ENCODE assay signal across 1 cellular context in genomic region chr3:30289324-30289723, GRCh38.
A peak's percentile ranks its signal among the peaks of the same experiment; 100 is the strongest.
TF ChIP-seq lines count a peak whose summit lies in the region.

No MANE protein-coding gene starts in this region.

TF ChIP-seq in HepG2, 621 proteins besides CTCF, POLR2A, EP300 and RAD21 (continued from another document and continues in another):
- TF ChIP-seq NR0B2 (CRISPR knock-in tag; IDR thresholded peaks at IDR 0.05) (no peak), ZNF644 (CRISPR knock-in tag; IDR thresholded peaks at IDR 0.05; ENCODE audit: low read depth) (peak; percentile 53), NKX3-1 (CRISPR knock-in tag; IDR thresholded peaks at IDR 0.05) (peak; percentile 59; the same call in 1 of the 2 replicates), ZNF652 (CRISPR knock-in tag; IDR thresholded peaks at IDR 0.05; ENCODE audit: borderline replicate concordance, low read depth) (peak; percentile 74; the same call in 1 of the 2 replicates), ZBTB20 (CRISPR knock-in tag; IDR thresholded peaks at IDR 0.05; ENCODE audit: borderline replicate concordance, low read depth) (peak; percentile 50; the same call in 1 of the 2 replicates), FOXA3 (CRISPR knock-in tag; IDR thresholded peaks at IDR 0.05) (peak; percentile 75), FOXP1 (IDR thresholded peaks at IDR 0.05) (no peak), FOXP1 (CRISPR knock-in tag; IDR thresholded peaks at IDR 0.05) (peak; percentile 63), ZNF773 (CRISPR knock-in tag; IDR thresholded peaks at IDR 0.05; ENCODE audit: borderline replicate concordance) (no peak), YY1 (IDR thresholded peaks at IDR 0.05; ENCODE audit: insufficient read depth, insufficient replicate concordance, low read depth, low read length) (peak; percentile 15), CEBPB (IDR thresholded peaks at IDR 0.05; ENCODE audit: borderline replicate concordance, low read depth, low read length) (peak; percentile 34; the same call in 1 of the 2 replicates), ZGPAT (CRISPR knock-in tag; IDR thresholded peaks at IDR 0.05) (peak; percentile 72; the same call in 1 of the 2 replicates), PAWR (CRISPR knock-in tag; IDR thresholded peaks at IDR 0.05; ENCODE audit: borderline replicate concordance) (no peak), HDAC1 (CRISPR knock-in tag; IDR thresholded peaks at IDR 0.05) (peak; percentile 73), SOX13 (IDR thresholded peaks at IDR 0.05) (peak; percentile 33; the same call in 1 of the 2 replicates), SOX13 (CRISPR knock-in tag; conservative IDR thresholded peaks at IDR 0.05 in 1 of 2, IDR thresholded peaks at IDR 0.05 in 1 of 2) (peak in 1 of 2 experiments; percentile 83; a peak in 2 of 4 replicates), ETV5 (CRISPR knock-in tag; IDR thresholded peaks at IDR 0.05; ENCODE audit: borderline replicate concordance) (peak; percentile 86; the same call in 1 of the 2 replicates), FOSL2 (CRISPR knock-in tag; IDR thresholded peaks at IDR 0.05) (peak; percentile 51), ZUFSP (CRISPR knock-in tag; IDR thresholded peaks at IDR 0.05; ENCODE audit: borderline replicate concordance) (no peak), BCL6 (CRISPR knock-in tag; IDR thresholded peaks at IDR 0.05) (peak; percentile 44; the same call in 1 of the 2 replicates), HOXA3 (CRISPR knock-in tag; IDR thresholded peaks at IDR 0.05) (peak; percentile 76), HOXA5 (CRISPR knock-in tag; IDR thresholded peaks at IDR 0.05) (peak; percentile 57; the same call in 1 of the 2 replicates), ZNF737 (CRISPR knock-in tag; IDR thresholded peaks at IDR 0.05; ENCODE audit: borderline replicate concordance) (no peak), SRF (IDR thresholded peaks at IDR 0.05; ENCODE audit: low read depth, low read length) (peak; percentile 55; the same call in 1 of the 2 replicates), DNMT3B (CRISPR knock-in tag; conservative IDR thresholded peaks at IDR 0.05) (0 out of 2 replicates have a peak, but pooled peaks have one; percentile 26), KDM2A (CRISPR knock-in tag; IDR thresholded peaks at IDR 0.05; ENCODE audit: borderline replicate concordance, low read depth) (no peak), SATB2 (CRISPR knock-in tag; IDR thresholded peaks at IDR 0.05) (0 out of 2 replicates have a peak, but pooled peaks have one; percentile 57), GABPA (IDR thresholded peaks at IDR 0.05; ENCODE audit: low read depth, low read length) (no peak), GABPA (CRISPR knock-in tag; IDR thresholded peaks at IDR 0.05; ENCODE audit: low read depth) (peak; percentile 56), FOXJ3 (CRISPR knock-in tag; IDR thresholded peaks at IDR 0.05; ENCODE audit: borderline replicate concordance) (peak; percentile 64; the same call in 1 of the 2 replicates), POGZ (CRISPR knock-in tag; IDR thresholded peaks at IDR 0.05) (peak; percentile 95), PPARG (CRISPR knock-in tag; conservative IDR thresholded peaks at IDR 0.05) (peak; percentile 78), ZKSCAN8 (CRISPR knock-in tag; IDR thresholded peaks at IDR 0.05; ENCODE audit: borderline replicate concordance) (0 out of 2 replicates have a peak, but pooled peaks have one; percentile 27), PHF21A (CRISPR knock-in tag; IDR thresholded peaks at IDR 0.05) (0 out of 2 replicates have a peak, but pooled peaks have one; percentile 39)
- TF ChIP-seq, protein P1, sequence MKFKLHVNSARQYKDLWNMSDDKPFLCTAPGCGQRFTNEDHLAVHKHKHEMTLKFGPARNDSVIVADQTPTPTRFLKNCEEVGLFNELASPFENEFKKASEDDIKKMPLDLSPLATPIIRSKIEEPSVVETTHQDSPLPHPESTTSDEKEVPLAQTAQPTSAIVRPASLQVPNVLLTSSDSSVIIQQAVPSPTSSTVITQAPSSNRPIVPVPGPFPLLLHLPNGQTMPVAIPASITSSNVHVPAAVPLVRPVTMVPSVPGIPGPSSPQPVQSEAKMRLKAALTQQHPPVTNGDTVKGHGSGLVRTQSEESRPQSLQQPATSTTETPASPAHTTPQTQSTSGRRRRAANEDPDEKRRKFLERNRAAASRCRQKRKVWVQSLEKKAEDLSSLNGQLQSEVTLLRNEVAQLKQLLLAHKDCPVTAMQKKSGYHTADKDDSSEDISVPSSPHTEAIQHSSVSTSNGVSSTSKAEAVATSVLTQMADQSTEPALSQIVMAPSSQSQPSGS (CRISPR knock-in tag; IDR thresholded peaks at IDR 0.05): peak; percentile 85; the same call in 1 of the 2 replicates
- TF ChIP-seq, protein P2, sequence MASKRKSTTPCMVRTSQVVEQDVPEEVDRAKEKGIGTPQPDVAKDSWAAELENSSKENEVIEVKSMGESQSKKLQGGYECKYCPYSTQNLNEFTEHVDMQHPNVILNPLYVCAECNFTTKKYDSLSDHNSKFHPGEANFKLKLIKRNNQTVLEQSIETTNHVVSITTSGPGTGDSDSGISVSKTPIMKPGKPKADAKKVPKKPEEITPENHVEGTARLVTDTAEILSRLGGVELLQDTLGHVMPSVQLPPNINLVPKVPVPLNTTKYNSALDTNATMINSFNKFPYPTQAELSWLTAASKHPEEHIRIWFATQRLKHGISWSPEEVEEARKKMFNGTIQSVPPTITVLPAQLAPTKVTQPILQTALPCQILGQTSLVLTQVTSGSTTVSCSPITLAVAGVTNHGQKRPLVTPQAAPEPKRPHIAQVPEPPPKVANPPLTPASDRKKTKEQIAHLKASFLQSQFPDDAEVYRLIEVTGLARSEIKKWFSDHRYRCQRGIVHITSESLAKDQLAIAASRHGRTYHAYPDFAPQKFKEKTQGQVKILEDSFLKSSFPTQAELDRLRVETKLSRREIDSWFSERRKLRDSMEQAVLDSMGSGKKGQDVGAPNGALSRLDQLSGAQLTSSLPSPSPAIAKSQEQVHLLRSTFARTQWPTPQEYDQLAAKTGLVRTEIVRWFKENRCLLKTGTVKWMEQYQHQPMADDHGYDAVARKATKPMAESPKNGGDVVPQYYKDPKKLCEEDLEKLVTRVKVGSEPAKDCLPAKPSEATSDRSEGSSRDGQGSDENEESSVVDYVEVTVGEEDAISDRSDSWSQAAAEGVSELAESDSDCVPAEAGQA (IDR thresholded peaks at IDR 0.05; ENCODE audit: low read depth): peak; percentile 25; the same call in 1 of the 2 replicates
- TF ChIP-seq, protein P2 (CRISPR knock-in tag; IDR thresholded peaks at IDR 0.05; ENCODE audit: borderline replicate concordance): no peak
- TF ChIP-seq, protein P3, sequence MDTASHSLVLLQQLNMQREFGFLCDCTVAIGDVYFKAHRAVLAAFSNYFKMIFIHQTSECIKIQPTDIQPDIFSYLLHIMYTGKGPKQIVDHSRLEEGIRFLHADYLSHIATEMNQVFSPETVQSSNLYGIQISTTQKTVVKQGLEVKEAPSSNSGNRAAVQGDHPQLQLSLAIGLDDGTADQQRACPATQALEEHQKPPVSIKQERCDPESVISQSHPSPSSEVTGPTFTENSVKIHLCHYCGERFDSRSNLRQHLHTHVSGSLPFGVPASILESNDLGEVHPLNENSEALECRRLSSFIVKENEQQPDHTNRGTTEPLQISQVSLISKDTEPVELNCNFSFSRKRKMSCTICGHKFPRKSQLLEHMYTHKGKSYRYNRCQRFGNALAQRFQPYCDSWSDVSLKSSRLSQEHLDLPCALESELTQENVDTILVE (CRISPR knock-in tag; IDR thresholded peaks at IDR 0.05): no peak
- TF ChIP-seq, protein P4, sequence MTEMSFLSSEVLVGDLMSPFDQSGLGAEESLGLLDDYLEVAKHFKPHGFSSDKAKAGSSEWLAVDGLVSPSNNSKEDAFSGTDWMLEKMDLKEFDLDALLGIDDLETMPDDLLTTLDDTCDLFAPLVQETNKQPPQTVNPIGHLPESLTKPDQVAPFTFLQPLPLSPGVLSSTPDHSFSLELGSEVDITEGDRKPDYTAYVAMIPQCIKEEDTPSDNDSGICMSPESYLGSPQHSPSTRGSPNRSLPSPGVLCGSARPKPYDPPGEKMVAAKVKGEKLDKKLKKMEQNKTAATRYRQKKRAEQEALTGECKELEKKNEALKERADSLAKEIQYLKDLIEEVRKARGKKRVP (CRISPR knock-in tag; IDR thresholded peaks at IDR 0.05): peak in 1 of 2 experiments; percentile 70; a peak in 2 of 4 replicates
